Comparison of ENCODE assay signal across 1 cellular context in the genomic region with DNA sequence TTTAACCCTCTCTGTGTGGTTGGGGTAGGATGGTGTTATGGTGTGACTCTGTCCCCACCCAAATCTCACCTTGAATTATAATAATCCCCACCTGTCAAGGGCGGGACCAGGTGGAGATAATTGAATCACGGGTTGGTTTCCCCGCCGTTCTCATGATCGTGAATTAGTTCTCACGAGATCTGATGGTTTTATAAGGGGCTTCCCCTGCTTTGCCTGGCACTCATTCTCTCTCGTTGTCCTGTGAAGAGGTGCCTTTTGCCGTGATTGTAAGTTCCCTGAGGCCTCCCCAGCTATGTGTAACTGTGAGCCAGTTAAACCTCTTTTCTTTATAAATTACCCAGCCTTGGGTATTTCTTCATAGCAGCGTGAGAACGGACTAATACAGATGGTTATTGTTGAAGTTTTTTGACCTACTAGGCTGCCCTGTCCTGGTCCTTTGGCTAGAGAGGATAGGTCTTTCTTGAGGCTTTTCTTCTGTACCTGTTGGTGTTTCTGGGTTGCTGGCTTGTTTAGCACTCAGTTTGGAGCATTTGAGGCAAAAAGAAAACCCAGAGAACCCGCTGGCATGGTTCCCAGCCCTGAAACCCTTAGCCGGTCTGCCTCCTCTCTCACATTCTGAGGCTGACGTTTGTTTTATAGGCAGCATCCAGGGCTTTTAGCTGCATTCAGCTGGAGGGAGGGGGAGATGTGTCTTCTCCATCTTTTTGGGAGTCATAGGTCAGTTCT.
TF ChIP-seq lines count a peak whose summit lies in the region.

No MANE protein-coding gene starts in this region.

TF ChIP-seq in GM23338, 12 proteins besides CTCF, POLR2A, EP300 and RAD21 (continued from another document):
- TF ChIP-seq, protein P1, sequence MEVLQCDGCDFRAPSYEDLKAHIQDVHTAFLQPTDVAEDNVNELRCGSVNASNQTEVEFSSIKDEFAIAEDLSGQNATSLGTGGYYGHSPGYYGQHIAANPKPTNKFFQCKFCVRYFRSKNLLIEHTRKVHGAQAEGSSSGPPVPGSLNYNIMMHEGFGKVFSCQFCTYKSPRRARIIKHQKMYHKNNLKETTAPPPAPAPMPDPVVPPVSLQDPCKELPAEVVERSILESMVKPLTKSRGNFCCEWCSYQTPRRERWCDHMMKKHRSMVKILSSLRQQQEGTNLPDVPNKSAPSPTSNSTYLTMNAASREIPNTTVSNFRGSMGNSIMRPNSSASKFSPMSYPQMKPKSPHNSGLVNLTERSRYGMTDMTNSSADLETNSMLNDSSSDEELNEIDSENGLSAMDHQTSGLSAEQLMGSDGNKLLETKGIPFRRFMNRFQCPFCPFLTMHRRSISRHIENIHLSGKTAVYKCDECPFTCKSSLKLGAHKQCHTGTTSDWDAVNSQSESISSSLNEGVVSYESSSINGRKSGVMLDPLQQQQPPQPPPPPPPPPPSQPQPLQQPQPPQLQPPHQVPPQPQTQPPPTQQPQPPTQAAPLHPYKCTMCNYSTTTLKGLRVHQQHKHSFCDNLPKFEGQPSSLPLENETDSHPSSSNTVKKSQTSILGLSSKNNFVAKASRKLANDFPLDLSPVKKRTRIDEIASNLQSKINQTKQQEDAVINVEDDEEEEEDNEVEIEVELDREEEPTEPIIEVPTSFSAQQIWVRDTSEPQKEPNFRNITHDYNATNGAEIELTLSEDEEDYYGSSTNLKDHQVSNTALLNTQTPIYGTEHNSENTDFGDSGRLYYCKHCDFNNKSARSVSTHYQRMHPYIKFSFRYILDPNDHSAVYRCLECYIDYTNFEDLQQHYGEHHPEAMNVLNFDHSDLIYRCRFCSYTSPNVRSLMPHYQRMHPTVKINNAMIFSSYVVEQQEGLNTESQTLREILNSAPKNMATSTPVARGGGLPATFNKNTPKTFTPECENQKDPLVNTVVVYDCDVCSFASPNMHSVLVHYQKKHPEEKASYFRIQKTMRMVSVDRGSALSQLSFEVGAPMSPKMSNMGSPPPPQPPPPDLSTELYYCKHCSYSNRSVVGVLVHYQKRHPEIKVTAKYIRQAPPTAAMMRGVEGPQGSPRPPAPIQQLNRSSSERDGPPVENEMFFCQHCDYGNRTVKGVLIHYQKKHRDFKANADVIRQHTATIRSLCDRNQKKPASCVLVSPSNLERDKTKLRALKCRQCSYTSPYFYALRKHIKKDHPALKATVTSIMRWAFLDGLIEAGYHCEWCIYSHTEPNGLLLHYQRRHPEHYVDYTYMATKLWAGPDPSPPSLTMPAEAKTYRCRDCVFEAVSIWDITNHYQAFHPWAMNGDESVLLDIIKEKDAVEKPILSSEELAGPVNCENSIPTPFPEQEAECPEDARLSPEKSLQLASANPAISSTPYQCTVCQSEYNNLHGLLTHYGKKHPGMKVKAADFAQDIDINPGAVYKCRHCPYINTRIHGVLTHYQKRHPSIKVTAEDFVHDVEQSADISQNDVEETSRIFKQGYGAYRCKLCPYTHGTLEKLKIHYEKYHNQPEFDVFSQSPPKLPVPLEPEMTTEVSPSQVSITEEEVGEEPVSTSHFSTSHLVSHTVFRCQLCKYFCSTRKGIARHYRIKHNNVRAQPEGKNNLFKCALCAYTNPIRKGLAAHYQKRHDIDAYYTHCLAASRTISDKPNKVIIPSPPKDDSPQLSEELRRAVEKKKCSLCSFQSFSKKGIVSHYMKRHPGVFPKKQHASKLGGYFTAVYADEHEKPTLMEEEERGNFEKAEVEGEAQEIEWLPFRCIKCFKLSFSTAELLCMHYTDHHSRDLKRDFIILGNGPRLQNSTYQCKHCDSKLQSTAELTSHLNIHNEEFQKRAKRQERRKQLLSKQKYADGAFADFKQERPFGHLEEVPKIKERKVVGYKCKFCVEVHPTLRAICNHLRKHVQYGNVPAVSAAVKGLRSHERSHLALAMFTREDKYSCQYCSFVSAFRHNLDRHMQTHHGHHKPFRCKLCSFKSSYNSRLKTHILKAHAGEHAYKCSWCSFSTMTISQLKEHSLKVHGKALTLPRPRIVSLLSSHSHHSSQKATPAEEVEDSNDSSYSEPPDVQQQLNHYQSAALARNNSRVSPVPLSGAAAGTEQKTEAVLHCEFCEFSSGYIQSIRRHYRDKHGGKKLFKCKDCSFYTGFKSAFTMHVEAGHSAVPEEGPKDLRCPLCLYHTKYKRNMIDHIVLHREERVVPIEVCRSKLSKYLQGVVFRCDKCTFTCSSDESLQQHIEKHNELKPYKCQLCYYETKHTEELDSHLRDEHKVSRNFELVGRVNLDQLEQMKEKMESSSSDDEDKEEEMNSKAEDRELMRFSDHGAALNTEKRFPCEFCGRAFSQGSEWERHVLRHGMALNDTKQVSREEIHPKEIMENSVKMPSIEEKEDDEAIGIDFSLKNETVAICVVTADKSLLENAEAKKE (CRISPR knock-in tag; IDR thresholded peaks at IDR 0.05), result no peak
- TF ChIP-seq NANOG (IDR thresholded peaks at IDR 0.05; ENCODE audit: borderline replicate concordance), result no peak
- no peak for TF ChIP-seq STAT1 (IDR thresholded peaks at IDR 0.05; ENCODE audit: unreplicated experiment)
- TF ChIP-seq, protein P2, sequence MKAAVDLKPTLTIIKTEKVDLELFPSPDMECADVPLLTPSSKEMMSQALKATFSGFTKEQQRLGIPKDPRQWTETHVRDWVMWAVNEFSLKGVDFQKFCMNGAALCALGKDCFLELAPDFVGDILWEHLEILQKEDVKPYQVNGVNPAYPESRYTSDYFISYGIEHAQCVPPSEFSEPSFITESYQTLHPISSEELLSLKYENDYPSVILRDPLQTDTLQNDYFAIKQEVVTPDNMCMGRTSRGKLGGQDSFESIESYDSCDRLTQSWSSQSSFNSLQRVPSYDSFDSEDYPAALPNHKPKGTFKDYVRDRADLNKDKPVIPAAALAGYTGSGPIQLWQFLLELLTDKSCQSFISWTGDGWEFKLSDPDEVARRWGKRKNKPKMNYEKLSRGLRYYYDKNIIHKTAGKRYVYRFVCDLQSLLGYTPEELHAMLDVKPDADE (IDR thresholded peaks at IDR 0.05), result no peak
